ENCODE assay signal across 10 cellular contexts in the genomic region with DNA sequence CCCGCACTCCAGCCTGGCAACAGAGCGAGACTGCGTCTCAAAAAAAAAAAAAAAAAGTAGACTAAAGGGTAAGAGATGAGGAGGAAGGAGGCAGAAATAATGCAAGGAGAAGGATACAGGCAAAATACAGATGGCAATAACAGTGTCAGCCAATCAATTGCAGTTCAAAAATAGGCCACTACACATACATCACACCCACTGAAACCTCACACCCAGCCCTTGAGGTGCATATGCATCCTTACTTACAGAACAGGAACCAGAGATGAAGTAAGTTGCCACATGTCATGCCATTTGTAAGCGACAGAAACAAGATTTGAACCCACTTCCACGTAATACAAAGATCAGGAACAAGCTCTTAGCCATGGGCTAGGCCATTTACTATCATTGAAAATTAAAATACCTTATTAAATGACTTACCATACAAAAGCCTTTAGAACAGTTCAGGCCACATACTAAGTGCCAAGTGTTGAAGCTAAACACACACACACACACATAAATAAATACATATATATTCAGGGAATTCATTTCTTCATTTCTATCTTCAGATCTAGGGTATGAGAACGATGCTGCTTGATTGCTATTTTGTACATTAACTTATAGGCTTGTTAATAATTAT.
DNase-seq lines count a peak whose midpoint lies in the region; ATAC-seq and TF ChIP-seq lines count a peak whose summit lies in the region.
"Had no signal": no experiment of that assay in that cellular context is flagged by ENCODE, and none has a peak within 500 bp of the region (broad histone marks: within the 10 kb centered on the region; RNA-seq: fewer than 3 reads in every experiment).

No MANE protein-coding gene starts in this region.

- H3K9me3 Mint-ChIP-seq in natural killer cell: peaks cover 2 to 3% of the 10 kb centered on the region in 2 donors

- H3K27ac Mint-ChIP-seq in natural killer cell: peak overlapping the region; percentile 81 to 93

- H3K27me3 Mint-ChIP-seq in natural killer cell (ENCODE audit: low read depth in 2 of 2): no peaks in the 10 kb centered on the region

- TF ChIP-seq POLR2A in heart left ventricle (IDR thresholded peaks at IDR 0.05) (no peak), vagina (IDR thresholded peaks at IDR 0.05) (no peak)

- H3K4me3 ChIP-seq in heart left ventricle (peak overlapping the region in 1 of 12 donors; percentile 21), vagina (no peak overlapping the region)

- H3K27me3 ChIP-seq in heart left ventricle (no peaks in the 10 kb centered on the region), vagina (no peaks in the 10 kb centered on the region)
- H3K27me3 ChIP-seq: BE2C had no signal

- intact Hi-C loops in heart left ventricle (cut with DNase I): no loop called here
- intact Hi-C loops in cardiac septum (cut with DNase I): no loop called here
- intact Hi-C loops in natural killer cell (cut with micrococcal nuclease): loop anchor here (1.0 to 10.0 kb wide), 5 partner anchors 18 to 180 kb away; no protein-coding TSS in a partner anchor
- intact Hi-C loops in vagina (cut with DNase I): no loop called here

- peaks cover 47 to 52% of the 10 kb centered on the region in 2 donors for H3K4me1 Mint-ChIP-seq in natural killer cell

- peak overlapping the region in 9 of 12 donors; percentile 25 to 93 (median 66) for H3K27ac ChIP-seq in heart left ventricle
- peak overlapping the region; percentile 53 for H3K27ac ChIP-seq in vagina

- peaks cover 2% of the 10 kb centered on the region for H3K36me3 Mint-ChIP-seq in natural killer cell

- TF ChIP-seq CTCF in heart left ventricle (IDR thresholded peaks at IDR 0.05) (no peak), natural killer cell (IDR thresholded peaks at IDR 0.05) (no peak), vagina (IDR thresholded peaks at IDR 0.05) (no peak)

- H3K4me3 Mint-ChIP-seq in natural killer cell: peak overlapping the region; percentile 71

- peaks cover 0 to 25% (median 0%) of the 10 kb centered on the region in 9 donors for H3K36me3 ChIP-seq in heart left ventricle
- no peaks in the 10 kb centered on the region for H3K36me3 ChIP-seq in vagina

- WGBS in heart left ventricle, 4 donors: 88 to 95% (median 89%) methylated on average over 6 of the region's 6 CpGs

- peaks cover 0 to 14% (median 4%) of the 10 kb centered on the region in 12 donors for H3K9me3 ChIP-seq in heart left ventricle
- H3K9me3 ChIP-seq in vagina: peaks cover 5% of the 10 kb centered on the region
- H3K9me3 ChIP-seq: BE2C had no signal

- peaks cover 0 to 51% (median 10%) of the 10 kb centered on the region in 12 donors for H3K4me1 ChIP-seq in heart left ventricle
- H3K4me1 ChIP-seq in vagina: peaks cover 8% of the 10 kb centered on the region

- ATAC-seq in heart left ventricle (peak in 3 of 4 donors; percentile 12 to 58 (median 37)), natural killer cell (peak; percentile 91 to 94 (median 93)), GM21515 (IDR thresholded peaks at IDR 0.05; ENCODE audit: unreplicated experiment) (no peak)

- DNase-seq in heart left ventricle (no peak), cardiac septum (ENCODE audit: low spot score) (no peak), natural killer cell (peak; percentile 37), vagina (ENCODE audit: extremely low spot score in 2 of 2) (no peak), RKO (ENCODE audit: low spot score) (no peak), hippocampal formation (lab: John Stamatoyannopoulos, UW) (no peak)
- peak; percentile 38 for DNase-seq in activated naive CD4-positive, alpha-beta T cell treated with anti-CD3 and anti-CD28 coated beads, Interleukin-2, amount 50 U/mL, for 16 hours
- DNase-seq: BE2C, mesenchymal stem cell had no signal

Comparison
In these comparisons a context has a peak if more than half of its experiments do, and no peak if none do; other contexts are left out.
1. DNase-seq: peak in activated naive CD4-positive, alpha-beta T cell treated with anti-CD3 and anti-CD28 coated beads, Interleukin-2, amount 50 U/mL, for 16 hours (single experiment) and natural killer cell (single experiment); none in heart left ventricle (0 of 5), cardiac septum (single experiment), vagina (0 of 2), RKO (single experiment) and hippocampal formation (0 of 2).